In the genomic region with DNA sequence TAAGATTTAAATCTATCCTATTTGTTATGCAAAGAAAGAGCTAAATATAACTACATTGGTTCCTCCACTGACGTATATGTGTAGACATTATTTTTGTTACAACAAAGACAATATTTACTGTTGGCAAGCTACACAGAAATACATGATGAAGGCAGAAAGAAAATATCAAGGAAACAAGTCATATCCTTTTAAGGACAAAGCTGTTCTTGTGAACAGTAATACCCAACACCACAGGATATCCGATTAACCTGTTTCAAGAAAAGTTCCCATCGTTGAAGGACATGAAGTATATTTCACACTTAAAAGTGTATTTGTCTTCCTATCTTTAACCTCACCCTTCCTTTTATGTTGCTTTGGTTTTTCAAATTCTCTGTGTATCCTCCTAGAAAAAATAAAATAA, we compare ENCODE assay signal across 20 cellular contexts.
"Had no signal": no experiment of that assay in that cellular context is flagged by ENCODE, and none has a peak within 500 bp of the region (broad histone marks: within the 10 kb centered on the region; RNA-seq: fewer than 3 reads in every experiment).

No MANE protein-coding gene starts in this region.

- ATAC-seq: activated CD8-positive, alpha-beta T cell treated with anti-CD3 and anti-CD28 coated beads, Interleukin-2, amount 10 ng/mL, durations not matched to agents 7 days and 5 days; foreskin keratinocyte; naive thymus-derived CD4-positive, alpha-beta T cell; stimulated activated naive CD8-positive, alpha-beta T cell treated with anti-CD3 and anti-CD28 coated beads, Interleukin-15, Interleukin-2, amounts not matched to agents 100 U/mL and 50 U/mL, for 24 hours had no signal

- H3K4me3 Mint-ChIP-seq: activated CD8-positive, alpha-beta T cell treated with anti-CD3 and anti-CD28 coated beads, Interleukin-2, amount 10 ng/mL, durations not matched to agents 7 days and 5 days; activated T-helper 1 cell treated with anti-CD3 and anti-CD28 coated beads, Interleukin-12 subunit alpha, Interleukin-12 subunit beta, Interleukin-2, Interleukin-4 antibody, amounts not matched to agents 30 ng/mL and 10 ng/mL and 1 ng/mL, durations not matched to agents 14 hours and 24 hours and 36 hours; brain; dendritic cell treated with granulocyte-macrophage colony-stimulating factor and Interleukin-4, amounts not matched to agents 40 ng/mL and 50 ng/mL, for 4 days; naive thymus-derived CD4-positive, alpha-beta T cell; T-helper 2 cell treated with Interferon-gamma antibody and Interleukin-4, amounts not matched to agents 5 μg/mL and 100 μg/mL, for 36 hours had no signal

- H3K36me3 Mint-ChIP-seq: brain; naive thymus-derived CD4-positive, alpha-beta T cell had no signal

- H3K27me3 Mint-ChIP-seq: brain; dendritic cell treated with granulocyte-macrophage colony-stimulating factor and Interleukin-4, amounts not matched to agents 40 ng/mL and 50 ng/mL, for 4 days; naive thymus-derived CD4-positive, alpha-beta T cell; progenitor cell of endocrine pancreas had no signal

- DNase-seq: activated CD4-positive, alpha-beta T cell treated with anti-CD3 and anti-CD28 coated beads for 1 hour; activated CD4-positive, alpha-beta T cell treated with anti-CD3 and anti-CD28 coated beads, Interleukin-2, amount 50 U/mL, for 1 hour; activated CD8-positive, alpha-beta T cell treated with anti-CD3 and anti-CD28 coated beads, Interleukin-2, amount 10 ng/mL, durations not matched to agents 7 days and 5 days; activated gamma-delta T cell; activated naive CD4-positive, alpha-beta T cell treated with anti-CD3 and anti-CD28 coated beads, Interleukin-2, amount 50 U/mL, for 16 hours; anterior cingulate cortex; caudate nucleus; effector CD4-positive, alpha-beta T cell; foreskin keratinocyte; left ventricle myocardium inferior; naive thymus-derived CD4-positive, alpha-beta T cell; retina; stimulated activated CD4-positive, alpha-beta T cell treated with anti-CD3 and anti-CD28 coated beads, Interleukin-4, amount 100 ng/mL, for 24 hours; stimulated activated naive CD8-positive, alpha-beta T cell treated with anti-CD3 and anti-CD28 coated beads, Interleukin-15, Interleukin-2, amounts not matched to agents 100 U/mL and 50 U/mL, for 24 hours; upper lobe of left lung had no signal

- H3K4me1 Mint-ChIP-seq: brain; naive thymus-derived CD4-positive, alpha-beta T cell had no signal

- H3K27ac Mint-ChIP-seq: activated CD8-positive, alpha-beta T cell treated with anti-CD3 and anti-CD28 coated beads, Interleukin-2, amount 10 ng/mL, durations not matched to agents 7 days and 5 days; activated T-helper 1 cell treated with anti-CD3 and anti-CD28 coated beads, Interleukin-12 subunit alpha, Interleukin-12 subunit beta, Interleukin-2, Interleukin-4 antibody, amounts not matched to agents 30 ng/mL and 10 ng/mL and 1 ng/mL, durations not matched to agents 14 hours and 24 hours and 36 hours; brain; dendritic cell treated with granulocyte-macrophage colony-stimulating factor and Interleukin-4, amounts not matched to agents 40 ng/mL and 50 ng/mL, for 4 days; naive thymus-derived CD4-positive, alpha-beta T cell; progenitor cell of endocrine pancreas; T-helper 2 cell treated with Interferon-gamma antibody and Interleukin-4, amounts not matched to agents 5 μg/mL and 100 μg/mL, for 36 hours had no signal
